ENCODE assay signal across 17 cellular contexts in the genomic region with DNA sequence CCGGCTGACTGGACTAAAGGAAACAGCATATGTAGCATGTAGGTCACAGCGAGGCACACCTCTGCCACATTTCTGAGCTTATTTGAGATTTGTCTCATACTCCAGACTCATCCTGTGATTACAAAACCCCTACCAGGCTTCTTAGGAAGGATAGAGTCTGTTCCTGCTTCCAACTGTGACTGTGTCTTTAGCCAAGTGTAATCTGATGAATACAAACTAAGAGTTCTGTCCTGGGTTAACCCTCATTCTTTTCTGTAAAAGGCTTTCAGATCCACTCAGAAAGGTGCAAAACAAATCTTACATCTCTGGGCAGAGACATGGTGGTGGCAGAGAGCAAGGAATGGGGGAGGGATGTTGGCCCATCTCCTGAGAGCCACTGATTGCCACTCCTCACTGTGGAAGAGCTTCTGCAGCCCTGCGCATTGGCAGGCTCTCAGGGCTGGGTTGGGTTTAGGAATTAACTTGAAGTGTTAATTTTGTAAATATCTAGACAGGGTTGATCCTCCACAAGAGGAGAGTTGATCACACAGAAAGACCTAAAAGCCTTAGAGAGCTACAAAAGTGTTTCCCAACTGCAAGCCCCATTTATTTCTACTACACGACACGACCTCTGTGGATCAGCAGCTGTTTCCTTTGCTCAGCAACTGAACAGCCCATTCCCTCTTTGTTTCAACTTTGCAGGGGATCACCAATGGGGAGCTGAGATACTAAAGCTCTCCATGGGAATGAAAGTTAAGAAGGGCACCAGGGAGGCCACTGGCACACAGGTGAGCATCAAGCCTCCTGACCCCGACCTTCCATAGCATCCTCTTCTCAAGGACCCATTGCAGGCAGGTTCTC. TPM values are rescaled to one million over a fixed set of nuclear protein-coding genes. Genes with fewer than 3 reads are reported as not detected.
A peak's percentile ranks its signal among the peaks of the same experiment; 100 is the strongest.
DNase-seq lines count a peak whose midpoint lies in the region; ATAC-seq and TF ChIP-seq lines count a peak whose summit lies in the region.
"Had no signal": no experiment of that assay in that cellular context is flagged by ENCODE, and none has a peak within 500 bp of the region (broad histone marks: within the 10 kb centered on the region; RNA-seq: fewer than 3 reads in every experiment).

No MANE protein-coding gene starts in this region.

- H3K4me3 ChIP-seq in upper lobe of left lung: no peak overlapping the region

- intact Hi-C loops in Right ventricle myocardium superior (cut with DNase I): no loop called here

- H3K4me1 ChIP-seq in upper lobe of left lung: peaks cover 72 to 83% (median 78%) of the 10 kb centered on the region in 4 donors

- 43 to 46% methylated on average over 6 of the region's 6 CpGs for WGBS in upper lobe of left lung, 2 donors

- DNase-seq in caudate nucleus (lab: John Stamatoyannopoulos, UW) (peak in 19 of 61 donors; percentile 6 to 56 (median 16)), Right ventricle myocardium superior (no peak), myocyte (ENCODE audit: low read depth) (peak; percentile 24), upper lobe of left lung (peak in 1 of 2 donors; percentile 56), DMS114 treated with DMSO at 0.1 percent for 48 hours (lab: John Stamatoyannopoulos, UW; ENCODE audit: unreplicated experiment) (no peak)
- DNase-seq in activated T-cell treated with anti-CD3 and anti-CD28 coated beads, Interleukin-2, amount 50 U/mL, for 48 hours: no peak
- DNase-seq: activated CD4-positive, alpha-beta T cell treated with anti-CD3 and anti-CD28 coated beads, Interleukin-2, amount 50 U/mL, for 48 hours; activated T-cell treated with anti-CD3 and anti-CD28 coated beads, Interleukin-2, amount 50 U/mL, for 4 hours; AML-193; islet precursor cell; KG1; NCI-H2029; NCI-H510A; SHP77 treated with DMSO at 0.1 percent for 48 hours; stimulated activated naive CD8-positive, alpha-beta T cell treated with anti-CD3 and anti-CD28 coated beads, Interleukin-15, amount 100 ng/mL, for 72 hours had no signal

- TF ChIP-seq CTCF in upper lobe of left lung (IDR thresholded peaks at IDR 0.05): no peak

- H3K9me3 ChIP-seq in upper lobe of left lung: no peaks in the 10 kb centered on the region

- no peak for TF ChIP-seq EP300 in upper lobe of left lung (IDR thresholded peaks at IDR 0.05)

- ATAC-seq in Right ventricle myocardium superior (ENCODE audit: poor library complexity) (peak; percentile 28), upper lobe of left lung (ENCODE audit: low FRiP score in 2 of 2) (peak; percentile 30 to 68), HG02938 (IDR thresholded peaks at IDR 0.05; ENCODE audit: unreplicated experiment) (no peak)
- ATAC-seq: activated T-cell treated with anti-CD3 and anti-CD28 coated beads, Interleukin-2, amount 50 U/mL, for 4 hours; stimulated activated naive CD8-positive, alpha-beta T cell treated with anti-CD3 and anti-CD28 coated beads, Interleukin-15, amount 100 ng/mL, for 72 hours had no signal

- H3K27ac ChIP-seq in caudate nucleus (ENCODE audit: low read depth, low read length) (peak overlapping the region; percentile 76), upper lobe of left lung (peak overlapping the region; percentile 75 to 94 (median 88))
- H3K27ac ChIP-seq: VCaP had no signal

- no peaks in the 10 kb centered on the region for H3K36me3 ChIP-seq in upper lobe of left lung

- no peaks in the 10 kb centered on the region for H3K27me3 ChIP-seq in upper lobe of left lung

- no peak for TF ChIP-seq POLR2A in upper lobe of left lung (IDR thresholded peaks at IDR 0.05)

RNA-seq across cellular contexts. Expression of a gene that starts 23.7 kb away (rescaled TPM):
- total RNA-seq in Right ventricle myocardium superior (391 TPM), myocyte (277 and 308 TPM in 2 replicates), upper lobe of left lung (100 to 1,000 TPM; 449 to 911 (median 654) TPM)
- polyA plus RNA-seq in myocyte (2012): 222 TPM
